In genomic region chr1:202135221-202135721, GRCh38 we compare ENCODE assay signal across 1 cellular context.
TF ChIP-seq lines count a peak whose summit lies in the region.

No MANE protein-coding gene starts in this region.

TF ChIP-seq in HCT116, 20 proteins besides CTCF, POLR2A, EP300 and RAD21 (continued from another document):
- TF ChIP-seq ZBTB33 (IDR thresholded peaks at IDR 0.05; ENCODE audit: extremely low read depth, insufficient replicate concordance, low read length): no peak
- no peak for TF ChIP-seq SP1 (IDR thresholded peaks at IDR 0.05; ENCODE audit: low read depth)
- TF ChIP-seq EZH2 (IDR thresholded peaks at IDR 0.05): no peak
- no peak for TF ChIP-seq REST (IDR thresholded peaks at IDR 0.05; ENCODE audit: low read depth)
- no peak for TF ChIP-seq TCF7L2 (IDR thresholded peaks at IDR 0.05; ENCODE audit: borderline replicate concordance, extremely low read depth, insufficient read depth, insufficient read length)
- no peak for TF ChIP-seq JUND (IDR thresholded peaks at IDR 0.05)
